ENCODE assay signal across 8 cellular contexts in genomic region chr3:158731938-158732855, GRCh38. TPM values are rescaled to one million over a fixed set of nuclear protein-coding genes. Genes with fewer than 3 reads are reported as not detected.
DNase-seq lines count a peak whose midpoint lies in the region; ATAC-seq, FAIRE-seq and TF ChIP-seq lines count a peak whose summit lies in the region.

Gene RARRES1, minus strand, starts transcription at chr3:158732457. Its CDS starts 42 bp downstream, at chr3:158732415.

- DNase-seq in AG04450 (ENCODE audit: low read depth, low spot score) (no peak), SJSA1 (ENCODE audit: low read depth in 1 of 2, low spot score in 2 of 2) (peak in 1 of 2 experiments; percentile 52), cardiac fibroblast (ENCODE audit: low read depth in 2 of 2) (peak; percentile 41 to 67), kidney (peak; percentile 90), NCI-H1694 treated with DMSO at 0.1 percent for 48 hours (lab: John Stamatoyannopoulos, UW) (no peak)
- peak; percentile 32 for DNase-seq in stimulated activated CD4-positive, alpha-beta T cell treated with anti-CD3 and anti-CD28 coated beads, Interleukin-12 subunit alpha, Interleukin-12 subunit beta, amount 100 ng/mL, for 4 hours

- peak within 1 kb of the TSS; percentile 59 for H3K4me3 ChIP-seq in AG04450 (ENCODE audit: low read depth, low read length)
- H3K4me3 ChIP-seq in SJSA1: peak within 1 kb of the TSS; percentile 57
- peak within 1 kb of the TSS; percentile 55 to 64 for H3K4me3 ChIP-seq in cardiac fibroblast (replicated peaks in 1 of 2; ENCODE audit: low read depth in 2 of 2, low read length in 2 of 2)
- H3K4me3 ChIP-seq in kidney (ENCODE audit: low read length in 2 of 2): peak within 1 kb of the TSS; percentile 32 to 68

- TF ChIP-seq CTCF in AG04450 (IDR thresholded peaks at IDR 0.05; ENCODE audit: low read depth, low read length) (no peak), cardiac fibroblast (IDR thresholded peaks at IDR 0.05; ENCODE audit: low read depth, low read length) (no peak), kidney (IDR thresholded peaks at IDR 0.05; ENCODE audit: borderline replicate concordance, extremely low read depth, insufficient read depth) (no peak)

- CTCF ChIA-PET in AG04450 (lab: Charles Lee): interaction anchor here (1.5 to 6.9 kb wide), 2 partner anchors 58 to 74 kb away, joined by 3 to 206 read pairs; no protein-coding TSS in a partner anchor

- intact Hi-C loops in kidney (cut with DNase I): loop anchor here (5.0 kb wide), 1 partner anchor 50 kb away; no protein-coding TSS in a partner anchor

- peak within 1 kb of the TSS; percentile 52 for H3K27ac ChIP-seq in AG04450 (ENCODE audit: low read depth, low read length)
- H3K27ac ChIP-seq in SJSA1: no peak within 1 kb of the TSS
- H3K27ac ChIP-seq in kidney (ENCODE audit: low read depth in 2 of 2, low read length in 2 of 2): no peak within 1 kb of the TSS

- POLR2A ChIA-PET in AG04450 (lab: Yijun Ruan, JAX): no interaction called here

- FAIRE-seq in kidney (lab: Jason Lieb, UNC): no peak

- H3K9me3 ChIP-seq in AG04450 (ENCODE audit: control insufficient read depth, insufficient read depth, low read length) (peaks cover 3% of the 10 kb centered on the region), SJSA1 (replicated peaks) (no peaks in the 10 kb centered on the region), kidney (ENCODE audit: control insufficient read depth in 1 of 2, low read length in 2 of 2) (peaks cover 0 to 5% of the 10 kb centered on the region in 2 donors)

- no peaks in the 10 kb centered on the region for H3K27me3 ChIP-seq in AG04450 (ENCODE audit: control insufficient read depth, insufficient read depth, low read length)
- no peaks in the 10 kb centered on the region for H3K27me3 ChIP-seq in SJSA1 (replicated peaks)

- H3K4me1 ChIP-seq in SJSA1 (replicated peaks) (peaks cover 31% of the 10 kb centered on the region), kidney (ENCODE audit: control insufficient read depth in 1 of 2, insufficient read depth in 1 of 2, low read depth in 1 of 2, low read length in 2 of 2) (peaks cover 4 to 11% of the 10 kb centered on the region in 2 donors)

- H3K36me3 ChIP-seq in SJSA1 (no peaks in the 10 kb centered on the region), kidney (ENCODE audit: control insufficient read depth in 1 of 2, insufficient read depth in 2 of 2, low read length in 2 of 2) (no peaks in the 10 kb centered on the region)

- peak within 1 kb of the TSS in 1 of 2 donors; percentile 41 for H3K9ac ChIP-seq in kidney (ENCODE audit: low read length in 2 of 2)

- ATAC-seq in GM18870 (IDR thresholded peaks at IDR 0.05; ENCODE audit: unreplicated experiment) (peak; percentile 40), HG03066 (IDR thresholded peaks at IDR 0.05; ENCODE audit: low read depth, unreplicated experiment) (peak; percentile 64)

RNA-seq across cellular contexts. Expression of gene RARRES1, which starts in this region (rescaled TPM):
- polyA plus RNA-seq in AG04450 (2011; rRNA removed): 39.0 and 50.4 TPM in 2 replicates
- 5.9 and 7.3 TPM in 2 replicates for polyA minus RNA-seq in AG04450 (2011; rRNA and poly(A)+ RNA removed)
- 0.66 and 4.9 TPM in 2 replicates for total RNA-seq in SJSA1 (2014; rRNA removed; shearing (Covaris generic))
- 94.0 TPM for total RNA-seq in kidney
- 10.3 TPM for polyA plus RNA-seq in kidney (ENCODE audit: insufficient read depth, low read depth, low replicate concordance)

Comparison
In these comparisons a context has a peak if more than half of its experiments do, and no peak if none do; other contexts are left out.
1. RNA of gene RARRES1 (total RNA-seq): 94.0 TPM in kidney (single experiment); 0.66 to 4.9 TPM in SJSA1; every median in the first group is over 10 times any median in the second.
2. DNase-seq: peak in cardiac fibroblast (2 of 2), kidney (single experiment) and stimulated activated CD4-positive, alpha-beta T cell treated with anti-CD3 and anti-CD28 coated beads, Interleukin-12 subunit alpha, Interleukin-12 subunit beta, amount 100 ng/mL, for 4 hours (single experiment); none in AG04450 (single experiment) and NCI-H1694 treated with DMSO at 0.1 percent for 48 hours (single experiment).
3. Peak in every context shown above with its lines, with median percentiles within 50 percentile points of each other: H3K4me3 ChIP-seq.